In the genomic region with DNA sequence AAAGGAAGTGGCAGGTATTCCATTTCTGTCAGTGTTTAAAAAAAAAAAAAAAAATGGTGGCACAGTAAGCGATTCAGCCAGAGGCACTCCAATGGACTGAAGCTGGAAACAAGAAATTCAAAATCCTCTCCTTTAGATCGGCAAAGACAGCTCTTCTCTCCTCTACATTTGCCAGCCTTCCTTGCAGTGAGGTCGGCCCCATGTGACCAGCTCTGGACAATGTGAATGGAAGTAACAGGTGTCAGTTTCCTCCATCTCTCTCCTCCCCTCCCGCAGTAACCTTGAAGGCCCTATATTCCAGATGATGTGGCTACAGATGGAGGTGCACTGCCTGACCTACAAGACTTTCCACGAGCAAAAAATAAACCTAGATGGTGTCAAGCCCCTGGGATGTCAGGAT, we compare ENCODE assay signal across 8 cellular contexts. TPM values are rescaled to one million over a fixed set of nuclear protein-coding genes. Genes with fewer than 3 reads are reported as not detected.
DNase-seq lines count a peak whose midpoint lies in the region; ATAC-seq and TF ChIP-seq lines count a peak whose summit lies in the region.

No MANE protein-coding gene starts in this region.

- H3K4me1 ChIP-seq in heart left ventricle (peaks cover 34 to 99% (median 90%) of the 10 kb centered on the region in 12 donors), uterus (peaks cover 12 to 28% of the 10 kb centered on the region in 2 donors)

- TF ChIP-seq POLR2A in heart left ventricle (IDR thresholded peaks at IDR 0.05) (no peak), uterus (IDR thresholded peaks at IDR 0.05) (no peak)

- TF ChIP-seq CTCF in heart left ventricle (IDR thresholded peaks at IDR 0.05) (no peak), uterus (IDR thresholded peaks at IDR 0.05) (no peak)

- 35 to 48% (median 40%) methylated on average over 5 of the region's 5 CpGs for WGBS in heart left ventricle, 4 donors

- H3K9me3 Mint-ChIP-seq in activated CD8-positive, alpha-beta T cell treated with anti-CD3 and anti-CD28 coated beads, Interleukin-2, amount 10 ng/mL, durations not matched to agents 7 days and 5 days (ENCODE audit: insufficient read depth), result no peaks in the 10 kb centered on the region

- H3K36me3 ChIP-seq in heart left ventricle (no peaks in the 10 kb centered on the region), uterus (no peaks in the 10 kb centered on the region)

- H3K27ac ChIP-seq in heart left ventricle (peak overlapping the region in 11 of 12 donors; percentile 44 to 100 (median 70)), uterus (peak overlapping the region; percentile 53 to 77)

- H3K36me3 Mint-ChIP-seq in activated CD8-positive, alpha-beta T cell treated with anti-CD3 and anti-CD28 coated beads, Interleukin-2, amount 10 ng/mL, durations not matched to agents 7 days and 5 days (ENCODE audit: low read depth), result no peaks in the 10 kb centered on the region

- intact Hi-C loops in heart left ventricle (cut with DNase I), result no loop called here
- intact Hi-C loops in Right ventricle myocardium inferior (cut with DNase I), result loop anchor here (2.0 kb wide), 1 partner anchor 41 kb away; no protein-coding TSS in a partner anchor
- intact Hi-C loops in uterus (cut with DNase I; ENCODE audit: low total_unique reads), result no loop called here

- H3K27me3 Mint-ChIP-seq in activated CD8-positive, alpha-beta T cell treated with anti-CD3 and anti-CD28 coated beads, Interleukin-2, amount 10 ng/mL, durations not matched to agents 7 days and 5 days (ENCODE audit: low read depth), result peaks cover 29% of the 10 kb centered on the region

- H3K27me3 ChIP-seq in heart left ventricle (no peaks in the 10 kb centered on the region), uterus (no peaks in the 10 kb centered on the region)

- H3K4me1 Mint-ChIP-seq in activated CD8-positive, alpha-beta T cell treated with anti-CD3 and anti-CD28 coated beads, Interleukin-2, amount 10 ng/mL, durations not matched to agents 7 days and 5 days (ENCODE audit: low read depth), result peaks cover 11% of the 10 kb centered on the region

- H3K9me3 ChIP-seq in heart left ventricle (no peaks in the 10 kb centered on the region), uterus (no peaks in the 10 kb centered on the region)

- H3K4me3 ChIP-seq in heart left ventricle, result no peak overlapping the region
- H3K4me3 ChIP-seq in uterus, result no peak overlapping the region

- no peak overlapping the region for H3K27ac Mint-ChIP-seq in activated CD8-positive, alpha-beta T cell treated with anti-CD3 and anti-CD28 coated beads, Interleukin-2, amount 10 ng/mL, durations not matched to agents 7 days and 5 days

- ATAC-seq in heart left ventricle (peak in 3 of 4 donors; percentile 19 to 40 (median 28)), Right ventricle myocardium inferior (no peak), GM21825 (IDR thresholded peaks at IDR 0.05; ENCODE audit: unreplicated experiment) (no peak), esophagus mucosa (no peak)
- ATAC-seq in activated CD8-positive, alpha-beta T cell treated with anti-CD3 and anti-CD28 coated beads, Interleukin-2, amount 10 ng/mL, durations not matched to agents 7 days and 5 days, result no peak

- CTCF ChIA-PET in activated CD8-positive, alpha-beta T cell treated with anti-CD3 and anti-CD28 coated beads, Interleukin-2, amount 10 ng/mL, durations not matched to agents 7 days and 5 days (lab: Charles Lee), result interaction anchor here (0.7 to 1.8 kb wide), 8 partner anchors 12 to 232 kb away, joined by 3 to 6 read pairs (median 4); no protein-coding TSS in a partner anchor

- DNase-seq in heart left ventricle (no peak), Right ventricle myocardium inferior (ENCODE audit: missing footprints) (no peak), RPMI8226 (peak; percentile 75), islet precursor cell (peak; percentile 59), uterus (no peak)
- DNase-seq in activated CD8-positive, alpha-beta T cell treated with anti-CD3 and anti-CD28 coated beads, Interleukin-2, amount 10 ng/mL, durations not matched to agents 7 days and 5 days, result no peak

- POLR2A ChIA-PET in activated CD8-positive, alpha-beta T cell treated with anti-CD3 and anti-CD28 coated beads, Interleukin-2, amount 10 ng/mL, durations not matched to agents 7 days and 5 days (lab: Charles Lee), result no interaction called here

- H3K4me3 Mint-ChIP-seq in activated CD8-positive, alpha-beta T cell treated with anti-CD3 and anti-CD28 coated beads, Interleukin-2, amount 10 ng/mL, durations not matched to agents 7 days and 5 days, result no peak overlapping the region

RNA-seq across cellular contexts. Expression of gene CUEDC1, which starts 15.0 kb away (rescaled TPM):
- total RNA-seq in heart left ventricle, result 10 to 100 TPM; 37.6 to 68.5 (median 42.8) TPM
- polyA plus RNA-seq in heart left ventricle, result 10 to 100 TPM; 29.6 to 39.9 TPM
- 49.1 TPM for total RNA-seq in Right ventricle myocardium inferior
- 10 to 100 TPM in 3 of 4 donors, 1 to 10 TPM in 1; 7.9 to 63.6 (median 18.8) TPM for total RNA-seq in uterus
- under 1 TPM in 1 of 2 experiments, not detected in 1; 0.18 TPM for total RNA-seq in activated CD8-positive, alpha-beta T cell treated with anti-CD3 and anti-CD28 coated beads, Interleukin-2, amount 10 ng/mL, durations not matched to agents 7 days and 5 days
- 23.8 TPM for total RNA-seq in esophagus mucosa

RNA-seq across cellular contexts. Expression of gene VEZF1, which starts 47.8 kb away (rescaled TPM):
- 10 to 100 TPM; 58.9 to 85.6 (median 62.6) TPM for total RNA-seq in heart left ventricle
- 10 to 100 TPM; 18.2 to 46.4 TPM for polyA plus RNA-seq in heart left ventricle
- total RNA-seq in Right ventricle myocardium inferior, result 74.2 TPM
- total RNA-seq in uterus, result 100 to 1,000 TPM in 2 of 4 donors, 10 to 100 TPM in 2; 58.8 to 133 (median 110) TPM
- 10 to 100 TPM; 37.5 to 37.6 TPM for total RNA-seq in activated CD8-positive, alpha-beta T cell treated with anti-CD3 and anti-CD28 coated beads, Interleukin-2, amount 10 ng/mL, durations not matched to agents 7 days and 5 days
- total RNA-seq in esophagus mucosa, result 22.2 TPM

Comparison
In these comparisons a context has a peak if more than half of its experiments do, and no peak if none do; other contexts are left out.
1. ATAC-seq: peak in heart left ventricle (3 of 4); none in Right ventricle myocardium inferior (single experiment), GM21825 (single experiment), activated CD8-positive, alpha-beta T cell treated with anti-CD3 and anti-CD28 coated beads, Interleukin-2, amount 10 ng/mL, durations not matched to agents 7 days and 5 days (single experiment) and esophagus mucosa (single experiment).
2. DNase-seq: peak in RPMI8226 (single experiment) and islet precursor cell (single experiment); none in heart left ventricle (0 of 5), Right ventricle myocardium inferior (single experiment), uterus (0 of 2) and activated CD8-positive, alpha-beta T cell treated with anti-CD3 and anti-CD28 coated beads, Interleukin-2, amount 10 ng/mL, durations not matched to agents 7 days and 5 days (single experiment).
3. RNA of gene CUEDC1, which starts 15.0 kb away (total RNA-seq): 49.1 TPM in Right ventricle myocardium inferior (single experiment), 37.6 to 68.5 TPM in heart left ventricle, 23.8 TPM in esophagus mucosa (single experiment) and 7.9 to 63.6 TPM in uterus; 0.18 TPM in activated CD8-positive, alpha-beta T cell treated with anti-CD3 and anti-CD28 coated beads, Interleukin-2, amount 10 ng/mL, durations not matched to agents 7 days and 5 days; every median in the first group is over 4 times any median in the second.